22 cellular contexts compared by ENCODE assay signal in genomic region chr7:28231181-28231580, GRCh38. TPM values are rescaled to one million over a fixed set of nuclear protein-coding genes. Genes with fewer than 3 reads are reported as not detected.
DNase-seq lines count a peak whose midpoint lies in the region; TF ChIP-seq lines count a peak whose summit lies in the region.
"Had no signal": no experiment of that assay in that cellular context is flagged by ENCODE, and none has a peak within 500 bp of the region (broad histone marks: within the 10 kb centered on the region; RNA-seq: fewer than 3 reads in every experiment).

No MANE protein-coding gene starts in this region.

- H3K36me3 ChIP-seq in prostate gland: no peaks in the 10 kb centered on the region
- H3K36me3 ChIP-seq: BLaER1 treated with 17β-estradiol and CSF1 and Interleukin-3, amounts not matched to agents 10 nM and 100 nM had no signal

- no peak overlapping the region for H3K27ac ChIP-seq in prostate gland
- H3K27ac ChIP-seq: 22Rv1; A549; BLaER1 treated with 17β-estradiol and CSF1 and Interleukin-3, amounts not matched to agents 10 nM and 100 nM; C4-2B had no signal

- no peaks in the 10 kb centered on the region for H3K27me3 ChIP-seq in prostate gland (replicated peaks; ENCODE audit: insufficient read depth)
- H3K27me3 ChIP-seq: BLaER1 treated with 17β-estradiol and CSF1 and Interleukin-3, amounts not matched to agents 10 nM and 100 nM had no signal

- intact Hi-C loops in prostate gland (cut with DNase I): no loop called here

- no peaks in the 10 kb centered on the region for H3K9me3 ChIP-seq in prostate gland
- H3K9me3 ChIP-seq: A549, Caco-2 had no signal

- no peak for TF ChIP-seq CTCF in prostate gland (IDR thresholded peaks at IDR 0.05)

- DNase-seq in NCI-H146 (lab: John Stamatoyannopoulos, UW) (peak; percentile 42), NCI-H146 treated with DMSO at 0.1 percent for 48 hours (lab: John Stamatoyannopoulos, UW; ENCODE audit: unreplicated experiment) (no peak), iPS-NIHi11 (ENCODE audit: low spot score) (peak; percentile 20), prostate gland (ENCODE audit: low spot score) (no peak), DMS 273 treated with DMSO at 0.1 percent for 48 hours (lab: John Stamatoyannopoulos, UW) (no peak)
- DNase-seq: AML-193; Caco-2; Calu3; CD4-positive, alpha-beta T cell; CD8-positive, alpha-beta T cell; DMS153; DMS53; DMS79; DND-41; EL; GDM1 had no signal

- H3K4me1 ChIP-seq in prostate gland (replicated peaks): no peaks in the 10 kb centered on the region
- H3K4me1 ChIP-seq: A549; BLaER1 treated with 17β-estradiol and CSF1 and Interleukin-3, amounts not matched to agents 10 nM and 100 nM; Caco-2 had no signal

- TF ChIP-seq POLR2A in prostate gland (IDR thresholded peaks at IDR 0.05): no peak

- H3K4me3 ChIP-seq in prostate gland: no peak overlapping the region
- H3K4me3 ChIP-seq: A549; BLaER1 treated with 17β-estradiol and CSF1 and Interleukin-3, amounts not matched to agents 10 nM and 100 nM; GM12878 had no signal

- 90% methylated on average over 4 of the region's 4 CpGs for WGBS in prostate gland

RNA-seq across cellular contexts. Expression of gene JAZF1, which starts 50.6 kb away (rescaled TPM):
- 10 to 100 TPM in 1 of 2 donors, 1 to 10 TPM in 1; 9.3 to 37.4 TPM for total RNA-seq in prostate gland
- total RNA-seq: G401 had no signal

Comparison
In these comparisons a context has a peak if more than half of its experiments do, and no peak if none do; other contexts are left out.
1. DNase-seq: peak in NCI-H146 (single experiment) and iPS-NIHi11 (single experiment); none in NCI-H146 treated with DMSO at 0.1 percent for 48 hours (single experiment), prostate gland (single experiment) and DMS 273 treated with DMSO at 0.1 percent for 48 hours (single experiment).